ENCODE assay signal across 16 cellular contexts in genomic region chr2:214772443-214773034, GRCh38. TPM values are rescaled to one million over a fixed set of nuclear protein-coding genes. Genes with fewer than 3 reads are reported as not detected.
DNase-seq lines count a peak whose midpoint lies in the region; ATAC-seq and TF ChIP-seq lines count a peak whose summit lies in the region.
"Had no signal": no experiment of that assay in that cellular context is flagged by ENCODE, and none has a peak within 500 bp of the region (broad histone marks: within the 10 kb centered on the region; RNA-seq: fewer than 3 reads in every experiment).

No MANE protein-coding gene starts in this region.

- H3K79me2 ChIP-seq in hepatocyte, result no peaks in the 10 kb centered on the region

- H3K9me2 ChIP-seq in hepatocyte (replicated peaks; ENCODE audit: insufficient read depth), result no peaks in the 10 kb centered on the region

- CTCF ChIA-PET in A673 (lab: Charles Lee), result no interaction called here

- H3K9me3 ChIP-seq in right atrium auricular region (no peaks in the 10 kb centered on the region), A673 (ENCODE audit: low read depth, low read length, poor library complexity, severe bottlenecking) (peaks cover 18% of the 10 kb centered on the region), SK-N-MC (ENCODE audit: low read depth, low read length) (peaks cover 5% of the 10 kb centered on the region; the same call in 1 of the 2 replicates), hepatocyte (ENCODE audit: low read depth) (peaks cover 4% of the 10 kb centered on the region)
- H3K9me3 ChIP-seq: Caco-2 had no signal

- intact Hi-C loops in Right ventricle myocardium inferior (cut with DNase I), result no loop called here
- intact Hi-C loops in A673 (cut with micrococcal nuclease; ENCODE audit: unreplicated experiment), result no loop called here

- H3K36me3 ChIP-seq in right atrium auricular region (no peaks in the 10 kb centered on the region), A673 (ENCODE audit: insufficient read depth, low read length, poor library complexity, severe bottlenecking) (peaks cover 34% of the 10 kb centered on the region), SK-N-MC (ENCODE audit: insufficient read depth, low read length) (peaks cover 55% of the 10 kb centered on the region), hepatocyte (replicated peaks; ENCODE audit: insufficient read depth, low read depth) (no peaks in the 10 kb centered on the region)

- no peak overlapping the region for H3K4me2 ChIP-seq in hepatocyte
- H3K4me2 ChIP-seq: BLaER1 had no signal

- no peak overlapping the region for H3K9ac ChIP-seq in SK-N-MC (ENCODE audit: insufficient read length)
- H3K9ac ChIP-seq: BLaER1, GM23248 had no signal

- TF ChIP-seq CTCF in right atrium auricular region (IDR thresholded peaks at IDR 0.05) (no peak), A673 (conservative IDR thresholded peaks at IDR 0.05; ENCODE audit: low read depth, low read length) (no peak), hepatocyte (IDR thresholded peaks at IDR 0.05; ENCODE audit: poor library complexity) (no peak)

- DNase-seq in Right ventricle myocardium inferior (ENCODE audit: missing footprints), result no peak
- no peak for DNase-seq in right atrium auricular region (ENCODE audit: low spot score)
- DNase-seq in A673 (ENCODE audit: low spot score), result peak; percentile 13
- peak; percentile 81 for DNase-seq in SK-N-MC (ENCODE audit: low read depth, low spot score)
- DNase-seq in hepatocyte (ENCODE audit: low spot score), result no peak
- DNase-seq: Caco-2; CD4-positive, CD25-positive, alpha-beta regulatory T cell; CD8-positive, alpha-beta T cell; DMS153; DND-41; GM23248; H7; HCEC 1CT had no signal

- peak; percentile 26 for ATAC-seq in Right ventricle myocardium inferior
- no peak for ATAC-seq in GM21529 (IDR thresholded peaks at IDR 0.05; ENCODE audit: unreplicated experiment)
- ATAC-seq: CD8-positive, alpha-beta T cell had no signal

- H3K27me3 ChIP-seq in right atrium auricular region (no peaks in the 10 kb centered on the region), A673 (replicated peaks; ENCODE audit: insufficient read depth, low read depth, low read length, poor library complexity) (no peaks in the 10 kb centered on the region), hepatocyte (no peaks in the 10 kb centered on the region)
- H3K27me3 ChIP-seq: BLaER1 had no signal

- BruUV-seq in A673 (replicated peaks; lab: Mats Ljungman, UMichigan), result no TSS peak

- no peaks in the 10 kb centered on the region for H4K20me1 ChIP-seq in hepatocyte (ENCODE audit: insufficient read depth, poor library complexity, severe bottlenecking)
- H4K20me1 ChIP-seq: BLaER1 had no signal

- peaks cover 0 to 5% of the 10 kb centered on the region in 2 donors for H3K4me1 ChIP-seq in right atrium auricular region
- H3K4me1 ChIP-seq in A673 (ENCODE audit: insufficient read depth, low read length, poor library complexity, severe bottlenecking), result peaks cover 11% of the 10 kb centered on the region
- H3K4me1 ChIP-seq in hepatocyte (ENCODE audit: insufficient read depth), result no peaks in the 10 kb centered on the region
- H3K4me1 ChIP-seq: BLaER1, Caco-2 had no signal

- H3K4me3 ChIP-seq in right atrium auricular region (no peak overlapping the region), A673 (ENCODE audit: low read depth, low read length, poor library complexity, severe bottlenecking) (no peak overlapping the region), SK-N-MC (peak overlapping the region; percentile 10; the same call in 1 of the 2 replicates), hepatocyte (no peak overlapping the region)
- H3K4me3 ChIP-seq: BLaER1, GM23248 had no signal

- WGBS in hepatocyte (ENCODE audit: low lambda C conversion rate, missing lambda C conversion rate), result 86% methylated on average over 3 of the region's 3 CpGs

- H3K27ac ChIP-seq in right atrium auricular region (no peak overlapping the region), A673 (ENCODE audit: low read depth, low read length, poor library complexity, severe bottlenecking) (no peak overlapping the region), SK-N-MC (peak overlapping the region; percentile 32; the same call in 1 of the 2 replicates), hepatocyte (no peak overlapping the region)
- H3K27ac ChIP-seq: BLaER1, C4-2B, GM23248 had no signal

- POLR2A ChIA-PET in A673 (lab: Charles Lee; ENCODE audit: low non-redundant PET), result no interaction called here

- no peak overlapping the region for H2AFZ ChIP-seq in hepatocyte
- H2AFZ ChIP-seq: GM23248 had no signal

RNA-seq across cellular contexts. Expression of gene BARD1, which starts 36.9 kb away (rescaled TPM):
- 8.4 TPM for total RNA-seq in Right ventricle myocardium inferior
- 10 to 100 TPM; 13.5 to 15.7 TPM for total RNA-seq in right atrium auricular region
- 29.7 and 32.8 TPM in 2 replicates for total RNA-seq in A673 (2021)
- 11.5 and 14.5 TPM in 2 replicates for total RNA-seq in hepatocyte
- polyA plus RNA-seq in hepatocyte, result 6.1 and 7.3 TPM in 2 replicates

Comparison
In these comparisons a context has a peak if more than half of its experiments do, and no peak if none do; other contexts are left out.
1. DNase-seq: peak in A673 (single experiment) and SK-N-MC (single experiment); none in Right ventricle myocardium inferior (single experiment), right atrium auricular region (single experiment) and hepatocyte (single experiment).